Comparison of ENCODE assay signal across 1 cellular context in genomic region chr9:113410207-113411158, GRCh38.
A peak's percentile ranks its signal among the peaks of the same experiment; 100 is the strongest.
TF ChIP-seq lines count a peak whose summit lies in the region.

Gene C9orf43 (plus strand): TSS chr9:113410747. CDS start chr9:113413494, 2,747 bp downstream.
Gene POLE3 (minus strand): TSS chr9:113410675. CDS start chr9:113410293, 382 bp downstream.

TF ChIP-seq in GM12878, 131 proteins besides CTCF, POLR2A, EP300 and RAD21 (continued from another document):
- TF ChIP-seq ATF3 (IDR thresholded peaks at IDR 0.05; ENCODE audit: borderline replicate concordance, extremely low read depth, low read depth, low read length) (peak; percentile 67; the same call in 1 of the 2 replicates), CBX3 (IDR thresholded peaks at IDR 0.05; ENCODE audit: borderline replicate concordance, low read depth) (no peak), SIN3A (IDR thresholded peaks at IDR 0.05; ENCODE audit: low read depth, low read length) (peak; percentile 96), SMC3 (IDR thresholded peaks at IDR 0.05; ENCODE audit: borderline replicate concordance, low read length) (no peak; the same call in 1 of the 2 replicates), SKIL (IDR thresholded peaks at IDR 0.05; ENCODE audit: low read depth, poor library complexity, severe bottlenecking) (no peak), FOXM1 (IDR thresholded peaks at IDR 0.05; ENCODE audit: low read depth, low read length) (no peak; the same call in 1 of the 2 replicates), RELB (IDR thresholded peaks at IDR 0.05; ENCODE audit: low read depth) (peak; percentile 99), SUPT20H (IDR thresholded peaks at IDR 0.05; ENCODE audit: borderline replicate concordance, control insufficient read depth, low read depth, low read length) (no peak), WRNIP1 (IDR thresholded peaks at IDR 0.05; ENCODE audit: borderline replicate concordance, low read depth, low read length) (no peak), NRF1 (conservative IDR thresholded peaks at IDR 0.05; ENCODE audit: low read depth, low read length) (peak; percentile 31; the same call in 1 of the 2 replicates), NKRF (conservative IDR thresholded peaks at IDR 0.05) (peak; percentile 96)
